ENCODE assay signal across 1 cellular context in the genomic region with DNA sequence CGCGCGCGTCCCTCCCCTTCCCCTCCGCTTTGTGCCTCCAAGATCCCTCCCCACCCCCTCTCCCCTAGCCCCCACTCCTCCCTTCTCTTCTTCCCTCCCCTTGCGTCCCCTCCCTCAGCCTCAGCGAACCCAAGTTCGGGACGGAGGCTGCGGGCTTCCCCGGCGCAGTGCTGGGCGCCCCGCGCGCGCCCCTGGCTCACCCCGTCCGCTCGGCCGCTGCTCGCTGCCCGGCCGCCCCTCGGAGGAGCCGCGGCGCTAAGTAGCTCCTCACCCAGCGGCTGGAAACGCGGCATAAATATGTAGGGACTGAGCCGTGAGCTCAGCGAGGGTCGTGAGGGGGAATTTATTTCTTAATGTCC.
TF ChIP-seq lines count a peak whose summit lies in the region.

TSS of gene NOS1 (minus strand) at position 315 of the 359 bp plus-strand sequence. CDS start 30,557 bp downstream, outside the sequence.

TF ChIP-seq in HEK293, 187 proteins besides CTCF, POLR2A, EP300 and RAD21 (continued from another document):
- TF ChIP-seq ZNF311 (tag by site-specific recombination; IDR thresholded peaks at IDR 0.05; ENCODE audit: borderline replicate concordance) (no peak), ZNF473 (tag by site-specific recombination; IDR thresholded peaks at IDR 0.05) (no peak), ZXDB (tag by site-specific recombination; IDR thresholded peaks at IDR 0.05) (no peak), ZNF132 (tag by site-specific recombination; IDR thresholded peaks at IDR 0.05; ENCODE audit: borderline replicate concordance) (no peak), ZNF76 (tag by site-specific recombination; IDR thresholded peaks at IDR 0.05; ENCODE audit: borderline replicate concordance, low read depth) (no peak), ZBTB7A (tag by site-specific recombination; IDR thresholded peaks at IDR 0.05; ENCODE audit: low read depth) (no peak), ZNF26 (tag by site-specific recombination; IDR thresholded peaks at IDR 0.05) (no peak), BCL11A (tag by site-specific recombination; IDR thresholded peaks at IDR 0.05; ENCODE audit: low read depth) (no peak), ZNF169 (tag by site-specific recombination; IDR thresholded peaks at IDR 0.05) (no peak), ZNF664 (tag by site-specific recombination; IDR thresholded peaks at IDR 0.05) (no peak), ZNF335 (tag by site-specific recombination; conservative IDR thresholded peaks at IDR 0.05) (no peak)
- TF ChIP-seq, protein P1, sequence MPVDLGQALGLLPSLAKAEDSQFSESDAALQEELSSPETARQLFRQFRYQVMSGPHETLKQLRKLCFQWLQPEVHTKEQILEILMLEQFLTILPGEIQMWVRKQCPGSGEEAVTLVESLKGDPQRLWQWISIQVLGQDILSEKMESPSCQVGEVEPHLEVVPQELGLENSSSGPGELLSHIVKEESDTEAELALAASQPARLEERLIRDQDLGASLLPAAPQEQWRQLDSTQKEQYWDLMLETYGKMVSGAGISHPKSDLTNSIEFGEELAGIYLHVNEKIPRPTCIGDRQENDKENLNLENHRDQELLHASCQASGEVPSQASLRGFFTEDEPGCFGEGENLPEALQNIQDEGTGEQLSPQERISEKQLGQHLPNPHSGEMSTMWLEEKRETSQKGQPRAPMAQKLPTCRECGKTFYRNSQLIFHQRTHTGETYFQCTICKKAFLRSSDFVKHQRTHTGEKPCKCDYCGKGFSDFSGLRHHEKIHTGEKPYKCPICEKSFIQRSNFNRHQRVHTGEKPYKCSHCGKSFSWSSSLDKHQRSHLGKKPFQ (tag by site-specific recombination; IDR thresholded peaks at IDR 0.05): no peak
TF ChIP-seq in HEK293: peak in this region for 0.
